Comparison of ENCODE assay signal across 17 cellular contexts in genomic region chr3:16455946-16456345, GRCh38. TPM values are rescaled to one million over a fixed set of nuclear protein-coding genes. Genes with fewer than 3 reads are reported as not detected.
DNase-seq lines count a peak whose midpoint lies in the region; TF ChIP-seq lines count a peak whose summit lies in the region.
"Had no signal": no experiment of that assay in that cellular context is flagged by ENCODE, and none has a peak within 500 bp of the region (broad histone marks: within the 10 kb centered on the region; RNA-seq: fewer than 3 reads in every experiment).

No MANE protein-coding gene starts in this region.

- intact Hi-C loops in colonic mucosa (cut with DNase I) = no loop called here

- no peaks in the 10 kb centered on the region for H3K79me1 ChIP-seq in mesendoderm (ENCODE audit: low read length)

- H3K9ac ChIP-seq in HUES48 (ENCODE audit: low read depth, low read length) (no peak overlapping the region), mesendoderm (ENCODE audit: low read length) (no peak overlapping the region), skeletal muscle satellite cell (ENCODE audit: low read depth, low read length) (peak overlapping the region; percentile 69), colonic mucosa (ENCODE audit: low read depth in 2 of 2, low read length in 2 of 2) (no peak overlapping the region)

- no peak overlapping the region for H2BK15ac ChIP-seq in mesendoderm (replicated peaks; ENCODE audit: low read depth)

- H4K5ac ChIP-seq in mesendoderm (ENCODE audit: low read length) = no peak overlapping the region

- DNase-seq in WERI-Rb-1 (no peak), mesendoderm (no peak), ecto neural progenitor cell (ENCODE audit: low spot score) (no peak), amniotic stem cell (lab: John Stamatoyannopoulos, UW) (no peak), inferior parietal cortex (ENCODE audit: extremely low spot score) (no peak), colonic mucosa (no peak)
- DNase-seq: H9, NCI-H1436 treated with DMSO at 0.1 percent for 48 hours, NCI-H2029, NCI-H2171, NCI-H345, Right ventricle myocardium superior had no signal

- H3K18ac ChIP-seq in mesendoderm (ENCODE audit: low read length) = no peak overlapping the region

- H3K4me3 ChIP-seq in HUES48 (ENCODE audit: low read depth, low read length) = 0 out of 2 replicates have a peak overlapping the region, but pooled peaks have one; percentile 10
- H3K4me3 ChIP-seq in WERI-Rb-1 (ENCODE audit: low read depth, low read length) = peak overlapping the region; percentile 5
- no peak overlapping the region for H3K4me3 ChIP-seq in mesendoderm (ENCODE audit: low read length)
- no peak overlapping the region for H3K4me3 ChIP-seq in skeletal muscle satellite cell (ENCODE audit: low read length)
- no peak overlapping the region for H3K4me3 ChIP-seq in colonic mucosa
- H3K4me3 ChIP-seq: A549, K562 had no signal

- H2AK5ac ChIP-seq in mesendoderm (ENCODE audit: low read length) = no peak overlapping the region

- H3K23ac ChIP-seq in mesendoderm (ENCODE audit: low read length) = no peak overlapping the region

- H3K36me3 ChIP-seq in HUES48 (ENCODE audit: control insufficient read depth, insufficient read depth, low read length) = no peaks in the 10 kb centered on the region
- H3K36me3 ChIP-seq in WERI-Rb-1 = no peaks in the 10 kb centered on the region
- H3K36me3 ChIP-seq in mesendoderm (ENCODE audit: control insufficient read depth, insufficient read depth, low read length) = no peaks in the 10 kb centered on the region
- H3K36me3 ChIP-seq in skeletal muscle satellite cell (ENCODE audit: insufficient read depth, low read length) = no peaks in the 10 kb centered on the region
- no peaks in the 10 kb centered on the region for H3K36me3 ChIP-seq in colonic mucosa

- no peak overlapping the region for H3K27ac ChIP-seq in HUES48 (ENCODE audit: low read depth, low read length)
- H3K27ac ChIP-seq in WERI-Rb-1 = no peak overlapping the region
- H3K27ac ChIP-seq in mesendoderm (ENCODE audit: low read depth, low read length) = no peak overlapping the region
- H3K27ac ChIP-seq in colonic mucosa = no peak overlapping the region
- H3K27ac ChIP-seq: A549 had no signal

- H3K9me3 ChIP-seq in HUES48 (ENCODE audit: control insufficient read depth, insufficient read depth, low read length) (no peaks in the 10 kb centered on the region), WERI-Rb-1 (ENCODE audit: severe bottlenecking) (no peaks in the 10 kb centered on the region), skeletal muscle satellite cell (replicated peaks; ENCODE audit: low read length) (no peaks in the 10 kb centered on the region), colonic mucosa (no peaks in the 10 kb centered on the region)
- H3K9me3 ChIP-seq: A549 had no signal

- H4K8ac ChIP-seq in mesendoderm (ENCODE audit: low read depth, low read length) = peak overlapping the region; percentile 66

- WGBS in mesendoderm (ENCODE audit: extremely low coverage, insufficient coverage, low lambda C conversion rate) = no CpG with 5 or more reads among the region's 9 CpGs

- no peaks in the 10 kb centered on the region for H3K79me2 ChIP-seq in mesendoderm (ENCODE audit: control insufficient read depth, insufficient read depth, low read length)

- H2BK120ac ChIP-seq in mesendoderm (ENCODE audit: low read depth, low read length) = no peak overlapping the region

- no peak overlapping the region for H3K56ac ChIP-seq in mesendoderm (ENCODE audit: low read length)

- H3K4me1 ChIP-seq in HUES48 (ENCODE audit: control insufficient read depth, insufficient read depth, low read length) (peaks cover 26% of the 10 kb centered on the region), mesendoderm (ENCODE audit: control insufficient read depth, low read depth, low read length) (peaks cover 11% of the 10 kb centered on the region), skeletal muscle satellite cell (ENCODE audit: control insufficient read depth, insufficient read depth, low read length) (peaks cover 57% of the 10 kb centered on the region), colonic mucosa (no peaks in the 10 kb centered on the region)

- no peak overlapping the region for H2BK5ac ChIP-seq in mesendoderm (ENCODE audit: low read length)

- H3K27me3 ChIP-seq in HUES48 (ENCODE audit: control insufficient read depth, insufficient read depth, low read length) = no peaks in the 10 kb centered on the region
- no peaks in the 10 kb centered on the region for H3K27me3 ChIP-seq in WERI-Rb-1 (ENCODE audit: insufficient read depth, low read depth, severe bottlenecking)
- H3K27me3 ChIP-seq in mesendoderm (ENCODE audit: insufficient read depth, low read length, poor library complexity) = no peaks in the 10 kb centered on the region
- no peaks in the 10 kb centered on the region for H3K27me3 ChIP-seq in skeletal muscle satellite cell (ENCODE audit: control insufficient read depth, insufficient read depth, low read length)
- no peaks in the 10 kb centered on the region for H3K27me3 ChIP-seq in colonic mucosa

- H3K4ac ChIP-seq in mesendoderm (ENCODE audit: low read depth, low read length) = no peak overlapping the region

- H3K4me2 ChIP-seq in mesendoderm (ENCODE audit: low read length) (no peak overlapping the region), skeletal muscle satellite cell (ENCODE audit: low read length) (no peak overlapping the region)

- TF ChIP-seq CTCF in WERI-Rb-1 (IDR thresholded peaks at IDR 0.05; ENCODE audit: low read depth, low read length) (no peak), colonic mucosa (IDR thresholded peaks at IDR 0.05) (no peak)

RNA-seq across cellular contexts. Expression of gene RFTN1, which starts 57.6 kb away (rescaled TPM):
- 6.8 TPM for polyA plus RNA-seq in mesendoderm (2013, experiment 1 of 2)
- 7.0 TPM for polyA plus RNA-seq in mesendoderm (2013, experiment 2 of 2)
- 34.3 and 35.5 TPM in 2 replicates for total RNA-seq in skeletal muscle satellite cell (2012; rRNA removed)
- total RNA-seq in colonic mucosa = 10 to 100 TPM in 1 of 2 donors, 1 to 10 TPM in 1; 4.0 to 10.2 TPM
- total RNA-seq: HepG2 had no signal
- polyA plus RNA-seq: HepG2 had no signal

Comparison
In these comparisons a context has a peak if more than half of its experiments do, and no peak if none do; other contexts are left out.
1. H3K4me3 ChIP-seq: peak in HUES48 (single experiment) and WERI-Rb-1 (single experiment); none in mesendoderm (single experiment), skeletal muscle satellite cell (single experiment) and colonic mucosa (single experiment).